In the genomic region with DNA sequence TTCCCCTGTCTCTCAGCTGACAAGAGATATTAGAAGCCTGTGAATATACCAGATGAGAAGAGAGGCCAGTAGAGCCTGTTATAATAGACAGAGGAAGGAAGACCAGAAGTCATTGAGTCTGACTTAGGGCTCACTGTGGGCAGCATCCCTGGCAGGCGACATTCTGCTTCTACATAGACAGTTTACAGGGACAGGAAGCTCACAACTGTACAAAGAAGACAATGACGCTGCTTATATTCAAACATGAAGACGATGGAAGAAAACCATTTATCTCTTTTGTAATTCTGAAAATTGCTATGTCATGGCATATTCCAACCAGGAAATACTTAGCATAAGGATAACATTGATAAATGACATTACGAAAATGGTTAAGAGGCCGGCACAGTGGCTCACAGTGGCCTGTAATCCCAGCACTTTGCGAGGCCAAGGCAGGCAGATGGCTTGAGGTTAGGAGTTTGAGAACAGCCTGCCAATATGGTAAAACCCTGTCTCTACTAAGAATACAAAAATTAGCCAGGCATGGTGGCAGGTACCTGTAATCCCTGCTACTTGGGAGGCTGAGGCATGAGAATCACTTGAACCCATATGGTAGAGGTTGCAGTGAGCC, we compare ENCODE assay signal across 21 cellular contexts.
"Had no signal": no experiment of that assay in that cellular context is flagged by ENCODE, and none has a peak within 500 bp of the region (broad histone marks: within the 10 kb centered on the region; RNA-seq: fewer than 3 reads in every experiment).

No MANE protein-coding gene starts in this region.

- H3K27me3 ChIP-seq: esophagus squamous epithelium, gastroesophageal sphincter, pancreas, right lobe of liver, tibial artery, upper lobe of left lung, vagina had no signal

- H3K4me3 ChIP-seq: esophagus squamous epithelium, gastroesophageal sphincter, left ventricle myocardium inferior, lower lobe of right lung, pancreas, prostate gland, right lobe of liver, tibial artery, upper lobe of left lung, vagina had no signal

- FAIRE-seq: keratinocyte, pancreas had no signal

- DNase-seq: effector memory CD8-positive, alpha-beta T cell; esophagus squamous epithelium; foreskin fibroblast; immature natural killer cell; left ventricle myocardium inferior; lower lobe of right lung; natural killer cell; occipital lobe; pancreas; right lobe of liver; stimulated activated CD4-positive, alpha-beta T cell treated with anti-CD3 and anti-CD28 coated beads, Interleukin-4, amount 100 ng/mL, for 1 hour; stimulated activated CD8-positive, alpha-beta memory T cell treated with anti-CD3 and anti-CD28 coated beads, Interleukin-4, amount 100 ng/mL, for 48 hours; stimulated activated naive CD8-positive, alpha-beta T cell treated with anti-CD3 and anti-CD28 coated beads, Interleukin-15, Interleukin-2, amounts not matched to agents 100 U/mL and 50 U/mL, for 24 hours; tibial artery; upper lobe of left lung had no signal

- ATAC-seq: effector memory CD8-positive, alpha-beta T cell; gastroesophageal sphincter; lower lobe of right lung; natural killer cell; pancreas; stimulated activated effector memory CD8-positive, alpha-beta T cell treated with anti-CD3 and anti-CD28 coated beads, Interleukin-12 subunit alpha, Interleukin-12 subunit beta, amount 100 ng/mL, for 72 hours; stimulated activated naive CD8-positive, alpha-beta T cell treated with anti-CD3 and anti-CD28 coated beads, Interleukin-15, Interleukin-2, amounts not matched to agents 100 U/mL and 50 U/mL, for 24 hours had no signal

- H3K27ac ChIP-seq: epithelial cell of prostate, esophagus squamous epithelium, gastroesophageal sphincter, left ventricle myocardium inferior, lower lobe of right lung, pancreas, prostate gland, right lobe of liver, tibial artery, upper lobe of left lung, vagina had no signal

- H3K4me1 ChIP-seq: esophagus squamous epithelium, gastroesophageal sphincter, left ventricle myocardium inferior, lower lobe of right lung, pancreas, prostate gland, right lobe of liver, tibial artery, upper lobe of left lung, vagina had no signal

- H3K36me3 ChIP-seq: lower lobe of right lung, pancreas, prostate gland, right lobe of liver, upper lobe of left lung, vagina had no signal

- H3K9me3 ChIP-seq: esophagus squamous epithelium, gastroesophageal sphincter, left ventricle myocardium inferior, lower lobe of right lung, pancreas, prostate gland, right lobe of liver, tibial artery, upper lobe of left lung, vagina had no signal
